ENCODE assay signal across 16 cellular contexts in genomic region chr4:101393256-101393655, GRCh38. TPM values are rescaled to one million over a fixed set of nuclear protein-coding genes. Genes with fewer than 3 reads are reported as not detected.
A peak's percentile ranks its signal among the peaks of the same experiment; 100 is the strongest.
DNase-seq lines count a peak whose midpoint lies in the region; ATAC-seq and TF ChIP-seq lines count a peak whose summit lies in the region.
"Had no signal": no experiment of that assay in that cellular context is flagged by ENCODE, and none has a peak within 500 bp of the region (broad histone marks: within the 10 kb centered on the region; RNA-seq: fewer than 3 reads in every experiment).

No MANE protein-coding gene starts in this region.

- H3K9me2 ChIP-seq in OCI-LY7 (ENCODE audit: insufficient read depth, low read length): no peaks in the 10 kb centered on the region

- H3K27ac ChIP-seq in OCI-LY7 (ENCODE audit: low read depth, low read length, poor library complexity, severe bottlenecking): no peak overlapping the region
- H3K27ac ChIP-seq: SJCRH30, stomach had no signal

- H3K4me1 ChIP-seq in adipocyte (ENCODE audit: control insufficient read depth, insufficient read depth, low read length): peaks cover 10% of the 10 kb centered on the region
- H3K4me1 ChIP-seq in OCI-LY7 (ENCODE audit: insufficient read depth, low read length, poor library complexity, severe bottlenecking): no peaks in the 10 kb centered on the region
- H3K4me1 ChIP-seq: SJCRH30, stomach had no signal

- ATAC-seq in GM18909 (IDR thresholded peaks at IDR 0.05; ENCODE audit: poor library complexity, unreplicated experiment): no peak
- no peak for ATAC-seq in HG03521 (IDR thresholded peaks at IDR 0.05; ENCODE audit: unreplicated experiment)
- ATAC-seq: CD8-positive, alpha-beta T cell; GM12878 had no signal

- CTCF ChIA-PET in OCI-LY7 (lab: Charles Lee; ENCODE audit: unreplicated experiment): no interaction called here

- POLR2A ChIA-PET in OCI-LY7 (lab: Charles Lee): interaction anchor here (0.9 kb wide), 1 partner anchor 118 kb away, joined by 3 read pairs; no protein-coding TSS in a partner anchor

- DNase-seq in AG10803 (ENCODE audit: low read depth): peak; percentile 51
- DNase-seq in HK-2 (ENCODE audit: unreplicated experiment): peak; percentile 20
- peak; percentile 59 for DNase-seq in adipocyte (ENCODE audit: low read depth)
- DNase-seq in iPS-NIHi7 (ENCODE audit: extremely low spot score): peak; percentile 22
- no peak for DNase-seq in NOMO-1 (lab: John Stamatoyannopoulos, UW; ENCODE audit: unreplicated experiment in 2 of 2)
- no peak for DNase-seq in OCI-LY7 (ENCODE audit: low spot score)
- DNase-seq: activated CD4-positive, alpha-beta T cell treated with anti-CD3 and anti-CD28 coated beads, Interleukin-2, amount 10 ng/mL, durations not matched to agents 7 days and 5 days; activated naive CD4-positive, alpha-beta T cell treated with anti-CD3 and anti-CD28 coated beads for 36 hours; CD8-positive, alpha-beta T cell; effector CD4-positive, alpha-beta T cell; nephron progenitor cell; stomach had no signal

- no TSS peak for BruUV-seq in OCI-LY7 (replicated peaks; lab: Mats Ljungman, UMichigan)

- no peaks in the 10 kb centered on the region for H3K27me3 ChIP-seq in adipocyte (replicated peaks; ENCODE audit: control insufficient read depth, insufficient read depth, low read length)
- H3K27me3 ChIP-seq: SJCRH30, stomach had no signal

- H3K9me3 ChIP-seq in adipocyte (ENCODE audit: control insufficient read depth, low read length) (peaks cover 6% of the 10 kb centered on the region), OCI-LY7 (ENCODE audit: low read length) (no peaks in the 10 kb centered on the region)
- H3K9me3 ChIP-seq: SJCRH30, stomach had no signal

- H3K9ac ChIP-seq in adipocyte (ENCODE audit: low read length): no peak overlapping the region

- H4K20me1 ChIP-seq in OCI-LY7 (ENCODE audit: insufficient read depth, low read length): no peaks in the 10 kb centered on the region

- H3K4me3 ChIP-seq in AG10803 (ENCODE audit: low read length) (no peak overlapping the region), adipocyte (ENCODE audit: low read length) (no peak overlapping the region), OCI-LY7 (ENCODE audit: low read depth, low read length, poor library complexity, severe bottlenecking) (no peak overlapping the region)
- H3K4me3 ChIP-seq: GM12878, SJCRH30, stomach had no signal

- intact Hi-C loops in OCI-LY7 (cut with micrococcal nuclease; ENCODE audit: unreplicated experiment): no loop called here

- H3K36me3 ChIP-seq in adipocyte (ENCODE audit: control insufficient read depth, insufficient read depth, low read length, severe bottlenecking): no peaks in the 10 kb centered on the region
- no peaks in the 10 kb centered on the region for H3K36me3 ChIP-seq in OCI-LY7 (ENCODE audit: insufficient read depth, low read length)
- H3K36me3 ChIP-seq: SJCRH30, stomach had no signal

- H3K4me2 ChIP-seq in OCI-LY7 (ENCODE audit: low read length): no peak overlapping the region

- TF ChIP-seq CTCF in AG10803 (conservative IDR thresholded peaks at IDR 0.05; ENCODE audit: low read length): no peak
- no peak for TF ChIP-seq CTCF in OCI-LY7 (conservative IDR thresholded peaks at IDR 0.05; ENCODE audit: low read length)

- H2AFZ ChIP-seq in OCI-LY7 (ENCODE audit: low read length): no peak overlapping the region

- no peaks in the 10 kb centered on the region for H3K79me2 ChIP-seq in OCI-LY7 (ENCODE audit: insufficient read depth, low read depth, low read length)

RNA-seq across cellular contexts. Expression of gene PPP3CA, which starts 45.9 kb away (rescaled TPM):
- 9.2 and 9.8 TPM in 2 replicates for total RNA-seq in OCI-LY7 (2014; rRNA removed; shearing (Covaris generic))
- total RNA-seq in OCI-LY7 (2022): 13.6 and 15.1 TPM in 2 replicates

Comparison
In these comparisons a context has a peak if more than half of its experiments do, and no peak if none do; other contexts are left out.
1. DNase-seq: peak in AG10803 (single experiment), HK-2 (single experiment), adipocyte (single experiment) and iPS-NIHi7 (single experiment); none in NOMO-1 (0 of 2) and OCI-LY7 (single experiment).